26 cellular contexts compared by ENCODE assay signal in genomic region chr11:130470832-130471706, GRCh38. TPM values are rescaled to one million over a fixed set of nuclear protein-coding genes. Genes with fewer than 3 reads are reported as not detected.
"Had no signal": no experiment of that assay in that cellular context is flagged by ENCODE, and none has a peak within 500 bp of the region (broad histone marks: within the 10 kb centered on the region; RNA-seq: fewer than 3 reads in every experiment).

No MANE protein-coding gene starts in this region.

- H3K4me3 ChIP-seq: adrenal gland, breast epithelium had no signal

- H3K4me1 Mint-ChIP-seq: activated CD8-positive, alpha-beta memory T cell treated with anti-CD3 and anti-CD28 coated beads, Interleukin-2, amount 10 ng/mL, durations not matched to agents 7 days and 5 days had no signal

- H3K27ac Mint-ChIP-seq: activated CD8-positive, alpha-beta memory T cell treated with anti-CD3 and anti-CD28 coated beads, Interleukin-2, amount 10 ng/mL, durations not matched to agents 7 days and 5 days; activated CD8-positive, alpha-beta T cell treated with anti-CD3 and anti-CD28 coated beads, Interleukin-2, amount 10 ng/mL, durations not matched to agents 7 days and 5 days; activated naive CD8-positive, alpha-beta T cell; T-helper 1 cell treated with Interleukin-12 subunit alpha and Interleukin-12 subunit beta and Interleukin-4 antibody, amounts not matched to agents 30 μg/mL and 1 μg/mL, for 36 hours had no signal

- ATAC-seq: activated CD8-positive, alpha-beta memory T cell treated with anti-CD3 and anti-CD28 coated beads, Interleukin-2, amount 10 ng/mL, durations not matched to agents 7 days and 5 days; activated CD8-positive, alpha-beta T cell treated with anti-CD3 and anti-CD28 coated beads, Interleukin-2, amount 10 ng/mL, durations not matched to agents 7 days and 5 days; activated T-cell treated with anti-CD3 and anti-CD28 coated beads, Interleukin-2, amount 50 U/mL, for 4 hours; PC-3 had no signal

- DNase-seq: activated CD4-positive, alpha-beta T cell treated with anti-CD3 and anti-CD28 coated beads for 48 hours; activated CD4-positive, alpha-beta T cell treated with anti-CD3 and anti-CD28 coated beads, Interleukin-2, amount 50 U/mL, for 4 hours; activated CD4-positive, CD25-positive, alpha-beta regulatory T cell treated with anti-CD3 and anti-CD28 coated beads, Interleukin-2, amount 50 U/mL, for 72 hours; activated CD8-positive, alpha-beta memory T cell treated with anti-CD3 and anti-CD28 coated beads, Interleukin-2, amount 10 ng/mL, durations not matched to agents 7 days and 5 days; activated CD8-positive, alpha-beta T cell treated with anti-CD3 and anti-CD28 coated beads, Interleukin-2, amount 10 ng/mL, durations not matched to agents 7 days and 5 days; activated effector memory CD4-positive, alpha-beta T cell treated with anti-CD3 and anti-CD28 coated beads, Interleukin-2, amount 50 U/mL, for 16 hours; activated naive CD4-positive, alpha-beta T cell treated with Interleukin-2 at 50 U/mL for 16 hours; activated T-cell treated with anti-CD3 and anti-CD28 coated beads, Interleukin-2, amount 50 U/mL, for 4 hours; anterior cingulate cortex; IMR-90; KG1; NCI-H1048; NCI-H146; NCI-H187 treated with DMSO at 0.1 percent for 48 hours; NCI-H2081 treated with DMSO at 0.1 percent for 48 hours; NCI-H446; NCI-H524; PC-3; SHP77 treated with DMSO at 0.1 percent for 48 hours had no signal

- H3K27me3 Mint-ChIP-seq: activated CD8-positive, alpha-beta memory T cell treated with anti-CD3 and anti-CD28 coated beads, Interleukin-2, amount 10 ng/mL, durations not matched to agents 7 days and 5 days; activated naive CD8-positive, alpha-beta T cell had no signal

- H3K27ac ChIP-seq: adrenal gland, breast epithelium had no signal

- H3K36me3 Mint-ChIP-seq: activated CD8-positive, alpha-beta memory T cell treated with anti-CD3 and anti-CD28 coated beads, Interleukin-2, amount 10 ng/mL, durations not matched to agents 7 days and 5 days; activated naive CD8-positive, alpha-beta T cell had no signal

- H3K9me3 ChIP-seq: adrenal gland, breast epithelium had no signal

- H3K9me3 Mint-ChIP-seq: activated T-cell treated with anti-CD3 and anti-CD28 coated beads, Interleukin-2, amount 50 U/mL, for 4 hours; T-helper 1 cell treated with Interleukin-12 subunit alpha and Interleukin-12 subunit beta and Interleukin-4 antibody, amounts not matched to agents 30 μg/mL and 1 μg/mL, for 36 hours had no signal

- H3K4me1 ChIP-seq: adrenal gland, breast epithelium had no signal

- H3K27me3 ChIP-seq: adrenal gland, breast epithelium had no signal

- H3K4me3 Mint-ChIP-seq: activated CD8-positive, alpha-beta memory T cell treated with anti-CD3 and anti-CD28 coated beads, Interleukin-2, amount 10 ng/mL, durations not matched to agents 7 days and 5 days; activated CD8-positive, alpha-beta T cell treated with anti-CD3 and anti-CD28 coated beads, Interleukin-2, amount 10 ng/mL, durations not matched to agents 7 days and 5 days; activated naive CD8-positive, alpha-beta T cell; activated T-cell treated with anti-CD3 and anti-CD28 coated beads, Interleukin-2, amount 50 U/mL, for 4 hours; T-helper 1 cell treated with Interleukin-12 subunit alpha and Interleukin-12 subunit beta and Interleukin-4 antibody, amounts not matched to agents 30 μg/mL and 1 μg/mL, for 36 hours had no signal

- H3K36me3 ChIP-seq: adrenal gland, breast epithelium had no signal

RNA-seq across cellular contexts. Expression of gene ADAMTS15, which starts 22.6 kb away (rescaled TPM):
- total RNA-seq: activated CD8-positive, alpha-beta memory T cell treated with anti-CD3 and anti-CD28 coated beads, Interleukin-2, amount 10 ng/mL, durations not matched to agents 7 days and 5 days; activated T-cell treated with anti-CD3 and anti-CD28 coated beads, Interleukin-2, amount 50 U/mL, for 4 hours; SK-MEL-5 had no signal

RNA-seq across cellular contexts. Expression of gene ADAMTS8, which starts 42.7 kb away (rescaled TPM):
- total RNA-seq: activated CD8-positive, alpha-beta memory T cell treated with anti-CD3 and anti-CD28 coated beads, Interleukin-2, amount 10 ng/mL, durations not matched to agents 7 days and 5 days; activated CD8-positive, alpha-beta T cell treated with anti-CD3 and anti-CD28 coated beads, Interleukin-2, amount 10 ng/mL, durations not matched to agents 7 days and 5 days; LHCN-M2; M059J; PC-3 had no signal
